In the genomic region with DNA sequence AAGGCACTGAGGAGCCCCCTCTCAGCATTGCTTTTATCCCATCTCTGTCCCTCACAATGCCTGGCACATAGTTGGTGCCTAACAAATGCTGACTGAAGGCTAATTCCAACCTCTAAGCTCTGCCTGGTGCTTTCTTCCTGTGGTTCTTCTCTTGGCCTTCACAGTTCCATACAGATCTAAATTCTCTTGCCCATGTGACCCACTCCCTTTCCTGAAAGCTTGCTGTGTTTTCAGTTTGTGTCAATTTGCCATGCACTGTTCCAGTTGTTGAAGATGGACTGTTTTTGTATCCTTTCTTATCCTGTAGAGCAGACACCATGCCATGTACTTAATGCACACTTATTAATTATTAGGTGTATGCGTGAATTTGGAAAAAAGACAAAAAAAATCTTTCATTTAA, we compare ENCODE assay signal across 18 cellular contexts. TPM values are rescaled to one million over a fixed set of nuclear protein-coding genes. Genes with fewer than 3 reads are reported as not detected.
DNase-seq lines count a peak whose midpoint lies in the region; ATAC-seq and TF ChIP-seq lines count a peak whose summit lies in the region.
"Had no signal": no experiment of that assay in that cellular context is flagged by ENCODE, and none has a peak within 500 bp of the region (broad histone marks: within the 10 kb centered on the region; RNA-seq: fewer than 3 reads in every experiment).

No MANE protein-coding gene starts in this region.

- H3K9me3 ChIP-seq in mammary epithelial cell (replicated peaks; ENCODE audit: insufficient read depth, low read length) (no peaks in the 10 kb centered on the region), body of pancreas (no peaks in the 10 kb centered on the region)

- no peak overlapping the region for H3K9ac ChIP-seq in mammary epithelial cell (ENCODE audit: insufficient read depth, low read length)
- H3K9ac ChIP-seq: BLaER1 treated with 17β-estradiol and CSF1 and Interleukin-3, amounts not matched to agents 10 nM and 100 nM had no signal

- in situ Hi-C loops in mammary epithelial cell (cut with MboI; ENCODE audit: low sequenced_read_pairs in 2 of 2) = no loop called here

- H3K4me1 Mint-ChIP-seq in MCF 10A (ENCODE audit: insufficient read depth, unreplicated experiment) (no peaks in the 10 kb centered on the region), HFFc6 (ENCODE audit: low read depth) (no peaks in the 10 kb centered on the region)
- H3K4me1 Mint-ChIP-seq in natural killer cell treated with Interleukin-12 subunit alpha and Interleukin-12 subunit beta and Interleukin-15 and Interleukin-18, amount 100 ng/mL, for 72 hours (ENCODE audit: low read depth in 2 of 2) = peaks cover 71 to 75% of the 10 kb centered on the region in 2 donors
- H3K4me1 Mint-ChIP-seq: CD4-positive, CD25-positive, alpha-beta regulatory T cell had no signal

- H3K4me2 ChIP-seq in mammary epithelial cell (ENCODE audit: insufficient read depth, low read depth, low read length) = no peak overlapping the region

- H3K4me3 Mint-ChIP-seq in MCF 10A (ENCODE audit: unreplicated experiment) (no peak overlapping the region), HFFc6 (no peak overlapping the region)
- no peak overlapping the region for H3K4me3 Mint-ChIP-seq in natural killer cell treated with Interleukin-12 subunit alpha and Interleukin-12 subunit beta and Interleukin-15 and Interleukin-18, amount 100 ng/mL, for 72 hours
- H3K4me3 Mint-ChIP-seq: CD4-positive, CD25-positive, alpha-beta regulatory T cell had no signal

- POLR2A ChIA-PET in MCF 10A (lab: Yijun Ruan, JAX) = no interaction called here

- H3K79me2 ChIP-seq in mammary epithelial cell (ENCODE audit: insufficient read depth, low read length) = no peaks in the 10 kb centered on the region

- H3K36me3 Mint-ChIP-seq in MCF 10A (ENCODE audit: insufficient read depth, unreplicated experiment) (no peaks in the 10 kb centered on the region), HFFc6 (ENCODE audit: low read depth) (no peaks in the 10 kb centered on the region)
- H3K36me3 Mint-ChIP-seq in natural killer cell treated with Interleukin-12 subunit alpha and Interleukin-12 subunit beta and Interleukin-15 and Interleukin-18, amount 100 ng/mL, for 72 hours = peaks cover 63% of the 10 kb centered on the region

- H3K9me3 Mint-ChIP-seq in MCF 10A (ENCODE audit: unreplicated experiment) (peaks cover 10% of the 10 kb centered on the region), HFFc6 (peaks cover 16% of the 10 kb centered on the region)
- H3K9me3 Mint-ChIP-seq in natural killer cell treated with Interleukin-12 subunit alpha and Interleukin-12 subunit beta and Interleukin-15 and Interleukin-18, amount 100 ng/mL, for 72 hours = peaks cover 20% of the 10 kb centered on the region

- BruUV-seq in mammary epithelial cell (replicated peaks; lab: Mats Ljungman, UMichigan) (no TSS peak), MCF 10A (replicated peaks; lab: Mats Ljungman, UMichigan) (no TSS peak)

- H3K4me3 ChIP-seq in mammary epithelial cell (replicated peaks in 1 of 3; ENCODE audit: insufficient read depth in 1 of 3, low read depth in 2 of 3, low read length in 3 of 3) (no peak overlapping the region), body of pancreas (no peak overlapping the region)
- H3K4me3 ChIP-seq: BLaER1 treated with 17β-estradiol and CSF1 and Interleukin-3, amounts not matched to agents 10 nM and 100 nM; GM12878; HAP-1 had no signal

- TF ChIP-seq POLR2A in body of pancreas (IDR thresholded peaks at IDR 0.05) = no peak

- no peak overlapping the region for H3K27ac ChIP-seq in mammary epithelial cell (ENCODE audit: insufficient read depth, low read depth, low read length)
- no peak overlapping the region for H3K27ac ChIP-seq in body of pancreas
- H3K27ac ChIP-seq: 22Rv1; BLaER1 treated with 17β-estradiol and CSF1 and Interleukin-3, amounts not matched to agents 10 nM and 100 nM had no signal

- H3K27ac Mint-ChIP-seq in MCF 10A (ENCODE audit: low read depth, unreplicated experiment) (no peak overlapping the region), HFFc6 (no peak overlapping the region)
- peak overlapping the region; percentile 88 to 100 for H3K27ac Mint-ChIP-seq in natural killer cell treated with Interleukin-12 subunit alpha and Interleukin-12 subunit beta and Interleukin-15 and Interleukin-18, amount 100 ng/mL, for 72 hours
- H3K27ac Mint-ChIP-seq: CD4-positive, CD25-positive, alpha-beta regulatory T cell had no signal

- TF ChIP-seq CTCF in mammary epithelial cell (conservative IDR thresholded peaks at IDR 0.05 in 1 of 2, IDR thresholded peaks at IDR 0.05 in 1 of 2; ENCODE audit: extremely low read depth in 1 of 2, insufficient read depth in 1 of 2, low read depth in 1 of 2, low read length in 2 of 2) (no peak), MCF 10A (IDR thresholded peaks at IDR 0.05; ENCODE audit: unreplicated experiment) (no peak), body of pancreas (IDR thresholded peaks at IDR 0.05) (no peak), HFFc6 (IDR thresholded peaks at IDR 0.05) (no peak)

- CTCF ChIA-PET in mammary epithelial cell (lab: Charles Lee; ENCODE audit: low non-redundant PET) (no interaction called here), MCF 10A (lab: Yijun Ruan, JAX) (no interaction called here)

- H3K4me1 ChIP-seq in mammary epithelial cell (ENCODE audit: insufficient read depth, low read length) (no peaks in the 10 kb centered on the region), body of pancreas (no peaks in the 10 kb centered on the region)
- H3K4me1 ChIP-seq: HAP-1 had no signal

- H3K27me3 Mint-ChIP-seq in MCF 10A (ENCODE audit: insufficient read depth, unreplicated experiment) = peaks cover 11% of the 10 kb centered on the region
- H3K27me3 Mint-ChIP-seq in natural killer cell treated with Interleukin-12 subunit alpha and Interleukin-12 subunit beta and Interleukin-15 and Interleukin-18, amount 100 ng/mL, for 72 hours = no peaks in the 10 kb centered on the region
- H3K27me3 Mint-ChIP-seq in HFFc6 (ENCODE audit: insufficient read depth) = peaks cover 32% of the 10 kb centered on the region

- no peaks in the 10 kb centered on the region for H4K20me1 ChIP-seq in mammary epithelial cell (ENCODE audit: insufficient read depth, low read length)

- dilution Hi-C loops in mammary epithelial cell (cut with HindIII; ENCODE audit: low sequenced_read_pairs) = no loop called here

- ATAC-seq in natural killer cell treated with Interleukin-12 subunit alpha and Interleukin-12 subunit beta and Interleukin-15 and Interleukin-18, amount 100 ng/mL, for 72 hours = no peak
- ATAC-seq in body of pancreas (no peak), GM18861 (IDR thresholded peaks at IDR 0.05; ENCODE audit: unreplicated experiment) (no peak), GM19397 (IDR thresholded peaks at IDR 0.05; ENCODE audit: unreplicated experiment) (no peak)
- ATAC-seq: GM12878 had no signal

- H2AFZ ChIP-seq in mammary epithelial cell (ENCODE audit: low read depth, low read length) = peak overlapping the region; percentile 7

- H3K27me3 ChIP-seq in mammary epithelial cell (ENCODE audit: insufficient read depth, low read length) (no peaks in the 10 kb centered on the region), body of pancreas (no peaks in the 10 kb centered on the region)
- H3K27me3 ChIP-seq: BLaER1 treated with 17β-estradiol and CSF1 and Interleukin-3, amounts not matched to agents 10 nM and 100 nM had no signal

- intact Hi-C loops in mammary epithelial cell (cut with micrococcal nuclease) = no loop called here
- intact Hi-C loops in MCF 10A (cut with micrococcal nuclease) = no loop called here
- intact Hi-C loops in body of pancreas (cut with DNase I) = no loop called here

- no peaks in the 10 kb centered on the region for H3K36me3 ChIP-seq in mammary epithelial cell (ENCODE audit: insufficient read depth, low read length)
- H3K36me3 ChIP-seq in body of pancreas (replicated peaks in 1 of 2; ENCODE audit: insufficient read depth in 1 of 2, low read depth in 2 of 2) = no peaks in the 10 kb centered on the region
- H3K36me3 ChIP-seq: HAP-1 had no signal

- WGBS in mammary epithelial cell (ENCODE audit: low coverage, missing lambda C conversion rate) = 83% methylated on average over 1 of the region's 1 CpG
- WGBS in body of pancreas, 2 donors = 79 to 90% methylated on average over 1 of the region's 1 CpG

- DNase-seq in mammary epithelial cell (no peak), MCF 10A (ENCODE audit: unreplicated experiment) (no peak), epidermal melanocyte (ENCODE audit: insufficient read length, low spot score) (peak; percentile 64), body of pancreas (no peak), HFFc6 (no peak)
- no peak for DNase-seq in natural killer cell treated with Interleukin-12 subunit alpha and Interleukin-12 subunit beta and Interleukin-15 and Interleukin-18, amount 100 ng/mL, for 72 hours (ENCODE audit: low spot score)
- DNase-seq: AML-193; CD4-positive, CD25-positive, alpha-beta regulatory T cell; DMS 273 treated with DMSO at 0.1 percent for 48 hours; DMS79; KBM-7 had no signal

RNA-seq across cellular contexts. Expression of gene TBXAS1, which starts 9.2 kb away (rescaled TPM):
- total RNA-seq in mammary epithelial cell (1 to 10 TPM in 1 of 2 donors, not detected in 1; 5.2 TPM), MCF 10A (2022) (1.5 and 4.4 TPM in 2 replicates), body of pancreas (10 to 100 TPM in 1 of 2 donors, 1 to 10 TPM in 1; 3.6 to 10.6 TPM)
- polyA plus RNA-seq in mammary epithelial cell = 3.1 TPM
- 13.3 TPM for polyA minus RNA-seq in mammary epithelial cell
- total RNA-seq in natural killer cell treated with Interleukin-12 subunit alpha and Interleukin-12 subunit beta and Interleukin-15 and Interleukin-18, amount 100 ng/mL, for 72 hours = 100 to 1,000 TPM; 104 to 130 TPM
- 1 to 10 TPM in 3 of 6 experiments, under 1 TPM in 3; 0.47 to 1.8 (median 1.0) TPM for total RNA-seq in HFFc6 (2021; fragmentation: NEBNext Ultra II Directional; extraction: Animal tissue kit (Norgen Biotek cat#: 25700))
- total RNA-seq: G401 had no signal

Comparison
In these comparisons a context has a peak if more than half of its experiments do, and no peak if none do; other contexts are left out.
1. H3K27ac Mint-ChIP-seq: peak in natural killer cell treated with Interleukin-12 subunit alpha and Interleukin-12 subunit beta and Interleukin-15 and Interleukin-18, amount 100 ng/mL, for 72 hours (2 of 2); none in MCF 10A (single experiment) and HFFc6 (single experiment).
2. RNA of gene TBXAS1, which starts 9.2 kb away (total RNA-seq): 104 to 130 TPM in natural killer cell treated with Interleukin-12 subunit alpha and Interleukin-12 subunit beta and Interleukin-15 and Interleukin-18, amount 100 ng/mL, for 72 hours; 3.6 to 10.6 TPM in body of pancreas, 5.2 TPM in mammary epithelial cell, 1.5 to 4.4 TPM in MCF 10A and 0.47 to 1.8 TPM in HFFc6; every median in the first group is over 4 times any median in the second.